Comparison of ENCODE assay signal across 25 cellular contexts in the genomic region with DNA sequence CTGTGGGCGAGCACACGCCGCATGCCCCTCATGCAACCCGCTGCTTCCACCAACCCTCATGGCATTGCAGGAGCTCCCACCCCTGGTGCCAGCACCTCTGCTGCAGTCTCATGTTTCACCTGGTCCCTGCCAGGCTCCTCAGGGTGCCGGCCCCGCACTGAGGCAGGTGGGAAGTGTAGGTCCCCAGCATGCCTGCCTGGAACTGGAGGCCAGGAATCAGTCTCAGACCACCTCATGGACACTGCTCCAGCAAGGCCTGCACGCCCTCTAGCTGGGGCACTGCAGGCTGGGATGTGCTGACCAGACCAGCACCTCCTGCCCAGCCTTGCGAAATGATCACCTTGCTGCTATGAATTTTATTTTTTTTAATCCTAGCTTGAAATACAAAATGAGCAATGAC. TPM values are rescaled to one million over a fixed set of nuclear protein-coding genes. Genes with fewer than 3 reads are reported as not detected.
"Had no signal": no experiment of that assay in that cellular context is flagged by ENCODE, and none has a peak within 500 bp of the region (broad histone marks: within the 10 kb centered on the region; RNA-seq: fewer than 3 reads in every experiment).

No MANE protein-coding gene starts in this region.

- ATAC-seq: activated T-cell treated with anti-CD3 and anti-CD28 coated beads, Interleukin-2, amount 50 U/mL, for 4 hours; activated T-helper 17 cell treated with anti-CD3 and anti-CD28 coated beads, Interleukin-2, amount 50 U/mL, for 72 hours; T-helper 17 cell had no signal

- H3K4me3 ChIP-seq: cardiac muscle cell had no signal

- H3K27ac ChIP-seq: brain microvascular endothelial cell, cardiac muscle cell had no signal

- DNase-seq: activated B cell treated with CpG ODN at 0.5 μM for 24 hours; activated CD4-positive, alpha-beta memory T cell treated with anti-CD3 and anti-CD28 coated beads for 36 hours; activated CD4-positive, alpha-beta T cell treated with anti-CD3 and anti-CD28 coated beads for 1 hour; activated CD4-positive, alpha-beta T cell treated with anti-CD3 and anti-CD28 coated beads, Interleukin-2, amount 10 ng/mL, durations not matched to agents 7 days and 5 days; activated CD8-positive, alpha-beta memory T cell treated with anti-CD3 and anti-CD28 coated beads for 24 hours; activated gamma-delta T cell treated with Interleukin-2 at 50 U/mL for 16 hours; activated naive CD4-positive, alpha-beta T cell treated with anti-CD3 and anti-CD28 coated beads, Interleukin-2, amount 10 ng/mL, durations not matched to agents 7 days and 5 days; activated naive CD8-positive, alpha-beta T cell treated with anti-CD3 and anti-CD28 coated beads for 36 hours; activated T-cell treated with anti-CD3 and anti-CD28 coated beads, Interleukin-2, amount 50 U/mL, for 4 hours; brain microvascular endothelial cell; MM.1S; NCI-H1105; NCI-H1694; NCI-H2029; NCI-H2107; NCI-H2171 treated with DMSO at 0.1 percent for 48 hours; NCI-H226; NCI-H510A treated with DMSO at 0.1 percent for 48 hours; SIG-M5; T-helper 17 cell; T-helper 9 cell had no signal

- H3K36me3 ChIP-seq: brain microvascular endothelial cell, cardiac muscle cell had no signal

- H3K27me3 ChIP-seq: brain microvascular endothelial cell, cardiac muscle cell had no signal

RNA-seq across cellular contexts. Expression of a gene that starts 39.1 kb away (rescaled TPM):
- total RNA-seq: activated B cell treated with CpG ODN at 0.5 μM for 24 hours; activated CD4-positive, alpha-beta memory T cell treated with anti-CD3 and anti-CD28 coated beads for 36 hours; activated CD4-positive, alpha-beta T cell treated with anti-CD3 and anti-CD28 coated beads, Interleukin-2, amount 10 ng/mL, durations not matched to agents 7 days and 5 days; activated naive CD8-positive, alpha-beta T cell treated with anti-CD3 and anti-CD28 coated beads for 36 hours; activated T-cell treated with anti-CD3 and anti-CD28 coated beads, Interleukin-2, amount 50 U/mL, for 4 hours; activated T-helper 17 cell treated with anti-CD3 and anti-CD28 coated beads, Interleukin-2, amount 50 U/mL, for 72 hours; OCI-LY7; RPMI7951; T-helper 17 cell had no signal
